8 cellular contexts compared by ENCODE assay signal in genomic region chr17:74569392-74570003, GRCh38. TPM values are rescaled to one million over a fixed set of nuclear protein-coding genes. Genes with fewer than 3 reads are reported as not detected.
DNase-seq lines count a peak whose midpoint lies in the region; ATAC-seq lines count a peak whose summit lies in the region.

No MANE protein-coding gene starts in this region.

- DNase-seq in activated CD4-positive, alpha-beta T cell treated with anti-CD3 and anti-CD28 coated beads for 48 hours = peak; percentile 71
- no peak for DNase-seq in activated CD4-positive, alpha-beta T cell treated with anti-CD3 and anti-CD28 coated beads, Interleukin-2, amount 50 U/mL, for 1 hour
- DNase-seq in RKO (ENCODE audit: low spot score) = peak; percentile 94
- DNase-seq in epithelial cell of prostate (ENCODE audit: low read depth, low spot score) = peak; percentile 99
- DNase-seq in posterior vena cava (ENCODE audit: low spot score) = peak; percentile 95
- no peak for DNase-seq in left lobe of liver (ENCODE audit: low spot score)
- DNase-seq in DMS79 treated with DMSO at 0.1 percent for 48 hours (lab: John Stamatoyannopoulos, UW) = no peak

- H3K27ac ChIP-seq in epithelial cell of prostate = peak overlapping the region; percentile 48

- intact Hi-C loops in posterior vena cava (cut with DNase I) = no loop called here

- no peak for ATAC-seq in left lobe of liver
- no peak for ATAC-seq in HG02884 (IDR thresholded peaks at IDR 0.05; ENCODE audit: unreplicated experiment)

RNA-seq across cellular contexts. Expression of gene CD300H, which starts 2.2 kb away (rescaled TPM):
- 1 to 10 TPM in 1 of 2 donors, not detected in 1; 1.2 TPM for total RNA-seq in posterior vena cava
- total RNA-seq in left lobe of liver = not detected

RNA-seq across cellular contexts. Expression of gene CD300LD, which starts 22.6 kb away (rescaled TPM):
- total RNA-seq in posterior vena cava = not detected
- total RNA-seq in left lobe of liver = not detected

RNA-seq across cellular contexts. Expression of gene CD300C, which starts 23.6 kb away (rescaled TPM):
- 1 to 10 TPM; 2.1 to 4.7 TPM for total RNA-seq in posterior vena cava
- total RNA-seq in left lobe of liver = 0.50 TPM

RNA-seq across cellular contexts. Expression of gene CD300LB, which starts 38.2 kb away (rescaled TPM):
- total RNA-seq in posterior vena cava (under 1 TPM; 0.23 to 0.62 TPM), left lobe of liver (0.08 TPM)

RNA-seq across cellular contexts. Expression of gene CD300E, which starts 54.0 kb away (rescaled TPM):
- total RNA-seq in posterior vena cava (1 to 10 TPM; 1.4 to 3.3 TPM), left lobe of liver (0.08 TPM)

Comparison
In these comparisons a context has a peak if more than half of its experiments do, and no peak if none do; other contexts are left out.
1. DNase-seq: peak in activated CD4-positive, alpha-beta T cell treated with anti-CD3 and anti-CD28 coated beads for 48 hours (single experiment), RKO (single experiment), epithelial cell of prostate (single experiment) and posterior vena cava (single experiment); none in activated CD4-positive, alpha-beta T cell treated with anti-CD3 and anti-CD28 coated beads, Interleukin-2, amount 50 U/mL, for 1 hour (single experiment), left lobe of liver (single experiment) and DMS79 treated with DMSO at 0.1 percent for 48 hours (single experiment).